ENCODE assay signal across 8 cellular contexts in the genomic region with DNA sequence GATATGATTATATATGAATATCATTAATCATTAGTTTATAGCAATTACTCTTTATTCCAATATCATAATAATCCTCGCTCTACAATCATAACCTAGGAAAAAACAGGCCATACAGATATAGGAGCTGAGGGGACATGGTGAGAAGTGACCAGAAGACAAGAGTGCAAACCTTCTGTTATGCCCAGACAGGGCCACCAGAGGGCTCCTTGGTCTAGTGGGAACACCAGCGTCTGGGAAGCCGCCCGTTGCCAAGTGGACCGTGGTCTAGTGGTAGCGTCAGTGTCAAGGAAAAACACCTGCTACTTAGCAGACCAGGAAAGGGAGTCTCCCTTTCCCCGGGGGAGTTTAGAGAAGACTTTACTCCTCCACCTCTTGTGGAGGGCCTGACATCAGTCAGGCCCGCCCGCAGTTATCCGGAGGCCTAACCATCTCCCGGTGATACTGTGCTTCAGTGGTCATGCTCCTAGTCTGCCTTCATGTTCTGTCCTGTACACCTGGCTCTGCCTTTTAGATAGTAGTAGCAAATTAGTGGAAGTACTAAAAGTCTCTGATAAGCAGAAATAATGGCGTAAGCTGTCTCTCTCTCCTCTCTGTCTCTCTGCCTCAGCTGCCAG. TPM values are rescaled to one million over a fixed set of nuclear protein-coding genes. Genes with fewer than 3 reads are reported as not detected.
A peak's percentile ranks its signal among the peaks of the same experiment; 100 is the strongest.
DNase-seq lines count a peak whose midpoint lies in the region; ATAC-seq and TF ChIP-seq lines count a peak whose summit lies in the region.
"Not testable (repeated sequence)": the region's sequence is repeated elsewhere in the genome, so short reads cannot be mapped to it uniquely, and the experiment has no call there.

No MANE protein-coding gene starts in this region.

- DNase-seq in NCI-H146 (lab: John Stamatoyannopoulos, UW) (peak; percentile 50), SJSA1 (ENCODE audit: low read depth in 1 of 2, low spot score in 2 of 2) (peak; percentile 30 to 79), endothelial cell (ENCODE audit: low spot score) (peak; percentile 56), left lung (peak; percentile 78 to 86), spleen (peak; percentile 89)
- DNase-seq in activated T-cell treated with anti-CD3 and anti-CD28 coated beads, Interleukin-2, amount 50 U/mL, for 48 hours = peak; percentile 72 to 73

- not testable (repeated sequence) for H3K27ac Mint-ChIP-seq in endothelial cell (ENCODE audit: unreplicated experiment)

- H3K27ac ChIP-seq in 22Rv1, SJSA1, left lung, spleen: not testable (repeated sequence)

- H3K4me3 Mint-ChIP-seq in endothelial cell (ENCODE audit: unreplicated experiment) = peak overlapping the region; percentile 37

- 53 to 65% (median 54%) methylated on average over 12 of the region's 12 CpGs for WGBS in spleen, 5 donors

- not testable (repeated sequence) for H3K27me3 Mint-ChIP-seq in endothelial cell (ENCODE audit: unreplicated experiment)

- H3K4me1 ChIP-seq in SJSA1 (replicated peaks); left lung; spleen: not testable (repeated sequence)

- not testable (repeated sequence) for TF ChIP-seq POLR2A in spleen (IDR thresholded peaks at IDR 0.05)

- H3K4me1 Mint-ChIP-seq in endothelial cell (ENCODE audit: unreplicated experiment) = not testable (repeated sequence)

- H3K4me3 ChIP-seq in SJSA1, left lung, spleen: not testable (repeated sequence)

- intact Hi-C loops in left lung (cut with DNase I); spleen (cut with DNase I; ENCODE audit: low total_unique reads): not testable (repeated sequence)

- H3K36me3 Mint-ChIP-seq in endothelial cell (ENCODE audit: low read depth, unreplicated experiment) = peaks cover 33% of the 10 kb centered on the region

- H3K36me3 ChIP-seq in SJSA1 = peaks cover 19% of the 10 kb centered on the region
- peaks cover 0 to 51% of the 10 kb centered on the region in 2 donors for H3K36me3 ChIP-seq in left lung
- H3K36me3 ChIP-seq in spleen = peaks cover 4 to 67% (median 27%) of the 10 kb centered on the region in 6 donors

- not testable (repeated sequence) for H3K27me3 ChIP-seq in SJSA1 (replicated peaks); left lung; spleen (replicated peaks in 1 of 7)

- peak; percentile 80 for TF ChIP-seq CTCF in 22Rv1 (IDR thresholded peaks at IDR 0.05)
- TF ChIP-seq CTCF in GM12872 (IDR thresholded peaks at IDR 0.05; ENCODE audit: insufficient read depth, low read depth, low read length) = peak; percentile 76
- TF ChIP-seq CTCF in endothelial cell (IDR thresholded peaks at IDR 0.05; ENCODE audit: unreplicated experiment) = peak; percentile 58
- peak; percentile 57 to 73 for TF ChIP-seq CTCF in left lung (IDR thresholded peaks at IDR 0.05)
- TF ChIP-seq CTCF in spleen (IDR thresholded peaks at IDR 0.05 in 8 of 11, conservative IDR thresholded peaks at IDR 0.05 in 3 of 11) = peak; percentile 42 to 81 (median 70)

- not testable (repeated sequence) for H3K9me3 ChIP-seq in SJSA1 (replicated peaks); left lung; spleen

- not testable (repeated sequence) for H3K9me3 Mint-ChIP-seq in endothelial cell (ENCODE audit: unreplicated experiment)

- ATAC-seq in left lung = not testable (repeated sequence)

RNA-seq across cellular contexts. Expression of a gene that starts 26.5 kb away (rescaled TPM):
- total RNA-seq in SJSA1 (2014; rRNA removed; shearing (Covaris generic)) = 17.4 and 37.6 TPM in 2 replicates
- total RNA-seq in endothelial cell (ENCODE audit: unreplicated experiment) = 15.8 TPM
- 10 to 100 TPM; 21.6 to 27.3 TPM for total RNA-seq in left lung
- total RNA-seq in spleen = 10 to 100 TPM in 6 of 7 donors, 1 to 10 TPM in 1; 9.8 to 19.7 (median 14.9) TPM
- 1 to 10 TPM; 4.0 to 9.2 (median 9.0) TPM for polyA plus RNA-seq in spleen

RNA-seq across cellular contexts. Expression of a gene that starts 32.0 kb away (rescaled TPM):
- total RNA-seq in SJSA1 (2014; rRNA removed; shearing (Covaris generic)) = not detected in 2 replicates
- total RNA-seq in endothelial cell (ENCODE audit: unreplicated experiment) = not detected
- not detected for total RNA-seq in left lung
- not detected for total RNA-seq in spleen
- polyA plus RNA-seq in spleen = not detected

RNA-seq across cellular contexts. Expression of a gene that starts 49.9 kb away (rescaled TPM):
- not detected in 2 replicates for total RNA-seq in SJSA1 (2014; rRNA removed; shearing (Covaris generic))
- total RNA-seq in endothelial cell (ENCODE audit: unreplicated experiment) (3.2 TPM), left lung (1 to 10 TPM; 1.9 to 3.6 TPM), spleen (10 to 100 TPM; 21.2 to 34.0 (median 27.4) TPM)
- 10 to 100 TPM in 2 of 3 donors, 1 to 10 TPM in 1; 8.6 to 15.2 (median 14.4) TPM for polyA plus RNA-seq in spleen
